ENCODE assay signal across 16 cellular contexts in genomic region chr2:125405816-125406215, GRCh38.
DNase-seq lines count a peak whose midpoint lies in the region; TF ChIP-seq lines count a peak whose summit lies in the region.
"Had no signal": no experiment of that assay in that cellular context is flagged by ENCODE, and none has a peak within 500 bp of the region (broad histone marks: within the 10 kb centered on the region; RNA-seq: fewer than 3 reads in every experiment).

No MANE protein-coding gene starts in this region.

- no peaks in the 10 kb centered on the region for H3K27me3 Mint-ChIP-seq in endothelial cell (ENCODE audit: unreplicated experiment)
- no peaks in the 10 kb centered on the region for H3K27me3 Mint-ChIP-seq in CD4-positive, alpha-beta memory T cell
- H3K27me3 Mint-ChIP-seq: activated CD4-positive, alpha-beta memory T cell treated with anti-CD3 and anti-CD28 coated beads for 36 hours had no signal

- no peaks in the 10 kb centered on the region for H3K4me1 Mint-ChIP-seq in endothelial cell (ENCODE audit: unreplicated experiment)
- no peaks in the 10 kb centered on the region for H3K4me1 Mint-ChIP-seq in CD4-positive, alpha-beta memory T cell

- DNase-seq in EH (ENCODE audit: low read depth) (peak; percentile 94), RKO (ENCODE audit: low spot score) (peak; percentile 90), epithelial cell of esophagus (ENCODE audit: low read depth) (peak; percentile 93), myocyte (ENCODE audit: low read depth) (peak; percentile 92), endothelial cell (ENCODE audit: low spot score) (no peak), medulla oblongata (ENCODE audit: extremely low spot score) (no peak), SIG-M5 treated with dmso at 0.1 percent for 504 hours (lab: John Stamatoyannopoulos, UW; ENCODE audit: unreplicated experiment) (no peak)
- no peak for DNase-seq in CD4-positive, alpha-beta memory T cell
- DNase-seq: activated CD4-positive, alpha-beta memory T cell treated with anti-CD3 and anti-CD28 coated beads for 36 hours; body of pancreas; DMS153; GOT3; NCI-H2171; SIG-M5; upper lobe of left lung had no signal

- H3K4me1 ChIP-seq in CD4-positive, alpha-beta memory T cell (ENCODE audit: insufficient read depth, low read length) = no peaks in the 10 kb centered on the region
- H3K4me1 ChIP-seq: body of pancreas, neural progenitor cell, upper lobe of left lung had no signal

- no peaks in the 10 kb centered on the region for H3K9me3 Mint-ChIP-seq in endothelial cell (ENCODE audit: unreplicated experiment)
- peaks cover 0 to 14% (median 6%) of the 10 kb centered on the region in 8 donors for H3K9me3 Mint-ChIP-seq in CD4-positive, alpha-beta memory T cell
- H3K9me3 Mint-ChIP-seq: neural progenitor cell had no signal

- no peaks in the 10 kb centered on the region for H3K9me3 ChIP-seq in CD4-positive, alpha-beta memory T cell (ENCODE audit: control insufficient read depth in 1 of 2, low read length in 2 of 2)
- H3K9me3 ChIP-seq: body of pancreas, upper lobe of left lung had no signal

- no peak overlapping the region for H3K4me3 ChIP-seq in epithelial cell of esophagus (ENCODE audit: low read length)
- H3K4me3 ChIP-seq in CD4-positive, alpha-beta memory T cell (ENCODE audit: low read length in 2 of 2) = no peak overlapping the region
- H3K4me3 ChIP-seq: body of pancreas, neural progenitor cell, upper lobe of left lung had no signal

- no peaks in the 10 kb centered on the region for H3K36me3 Mint-ChIP-seq in endothelial cell (ENCODE audit: low read depth, unreplicated experiment)
- H3K36me3 Mint-ChIP-seq in CD4-positive, alpha-beta memory T cell = no peaks in the 10 kb centered on the region
- H3K36me3 Mint-ChIP-seq: activated CD4-positive, alpha-beta memory T cell treated with anti-CD3 and anti-CD28 coated beads for 36 hours; neural progenitor cell had no signal

- no peaks in the 10 kb centered on the region for H3K36me3 ChIP-seq in CD4-positive, alpha-beta memory T cell (ENCODE audit: insufficient read depth, low read length)
- H3K36me3 ChIP-seq: neural progenitor cell, upper lobe of left lung had no signal

- no peak overlapping the region for H3K27ac Mint-ChIP-seq in endothelial cell (ENCODE audit: unreplicated experiment)
- no peak overlapping the region for H3K27ac Mint-ChIP-seq in CD4-positive, alpha-beta memory T cell
- H3K27ac Mint-ChIP-seq: activated CD4-positive, alpha-beta memory T cell treated with anti-CD3 and anti-CD28 coated beads for 36 hours; neural progenitor cell had no signal

- POLR2A ChIA-PET in CD4-positive, alpha-beta memory T cell (lab: Charles Lee; ENCODE audit: partially characterized antibody) = no interaction called here

- CTCF ChIA-PET in CD4-positive, alpha-beta memory T cell (lab: Charles Lee; ENCODE audit: partially characterized antibody) = no interaction called here

- H3K27me3 ChIP-seq in CD4-positive, alpha-beta memory T cell (ENCODE audit: insufficient read depth, low read length) = no peaks in the 10 kb centered on the region
- H3K27me3 ChIP-seq: body of pancreas, neural progenitor cell, upper lobe of left lung had no signal

- no peak overlapping the region for H3K27ac ChIP-seq in CD4-positive, alpha-beta memory T cell (ENCODE audit: low read depth, low read length)
- H3K27ac ChIP-seq: body of pancreas, neural progenitor cell, upper lobe of left lung had no signal

- intact Hi-C loops in CD4-positive, alpha-beta memory T cell (cut with micrococcal nuclease) = no loop called here

- TF ChIP-seq CTCF in epithelial cell of esophagus (IDR thresholded peaks at IDR 0.05; ENCODE audit: insufficient read depth, low read depth, low read length, missing control alignments) (no peak), endothelial cell (IDR thresholded peaks at IDR 0.05; ENCODE audit: unreplicated experiment) (no peak)

- H3K4me3 Mint-ChIP-seq in endothelial cell (ENCODE audit: unreplicated experiment) = no peak overlapping the region
- no peak overlapping the region for H3K4me3 Mint-ChIP-seq in CD4-positive, alpha-beta memory T cell
- H3K4me3 Mint-ChIP-seq: activated CD4-positive, alpha-beta memory T cell treated with anti-CD3 and anti-CD28 coated beads for 36 hours; neural progenitor cell had no signal

Comparison
In these comparisons a context has a peak if more than half of its experiments do, and no peak if none do; other contexts are left out.
1. DNase-seq: peak in EH (single experiment), RKO (single experiment), epithelial cell of esophagus (single experiment) and myocyte (single experiment); none in endothelial cell (single experiment), medulla oblongata (single experiment), CD4-positive, alpha-beta memory T cell (0 of 5) and SIG-M5 treated with dmso at 0.1 percent for 504 hours (single experiment).